Comparison of ENCODE assay signal across 9 cellular contexts in the genomic region with DNA sequence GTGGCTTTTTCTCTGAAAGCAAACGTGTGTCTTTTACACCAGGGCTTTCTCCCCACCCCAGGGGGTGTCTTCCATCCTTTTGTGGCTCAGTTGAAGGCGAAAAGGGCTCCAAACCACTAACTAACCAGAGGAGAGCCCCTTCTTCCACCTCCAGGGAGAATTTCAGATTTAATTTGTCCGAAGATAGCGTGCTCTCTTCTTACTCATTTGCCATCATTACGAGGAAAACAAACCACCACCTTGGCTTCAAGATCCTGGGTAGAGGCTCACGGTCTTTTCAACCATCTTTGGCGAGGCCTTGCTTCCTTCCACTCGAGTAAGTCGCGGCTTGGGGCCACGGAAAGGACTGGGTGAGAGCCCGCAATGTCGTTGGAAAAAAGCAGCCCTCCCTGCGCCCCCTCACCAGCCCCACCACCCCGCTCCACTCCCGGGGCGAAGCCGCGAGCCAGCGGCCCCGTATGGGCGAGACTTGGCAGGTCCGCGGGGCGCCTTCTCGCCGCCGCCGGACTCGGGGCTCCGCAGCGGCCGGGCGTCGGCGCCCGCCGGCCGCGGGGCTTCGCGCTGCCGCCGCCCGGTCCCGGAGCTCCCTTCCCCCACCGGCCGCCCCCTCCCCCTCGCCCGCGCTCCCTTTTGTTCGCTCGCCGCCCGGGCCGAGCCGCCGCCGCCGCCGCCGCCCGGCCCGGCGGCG. TPM values are rescaled to one million over a fixed set of nuclear protein-coding genes. Genes with fewer than 3 reads are reported as not detected.
A peak's percentile ranks its signal among the peaks of the same experiment; 100 is the strongest.
DNase-seq lines count a peak whose midpoint lies in the region; ATAC-seq and TF ChIP-seq lines count a peak whose summit lies in the region.
"Had no signal": no experiment of that assay in that cellular context is flagged by ENCODE, and none has a peak within 500 bp of the region (broad histone marks: within the 10 kb centered on the region; RNA-seq: fewer than 3 reads in every experiment).

No MANE protein-coding gene starts in this region.

- TF ChIP-seq CTCF in mesothelial cell of epicardium (IDR thresholded peaks at IDR 0.05; ENCODE audit: unreplicated experiment) = no peak

- ATAC-seq in HG02885 (IDR thresholded peaks at IDR 0.05; ENCODE audit: poor library complexity, unreplicated experiment) = peak; percentile 45
- peak; percentile 34 to 52 (median 40) for ATAC-seq in T-cell (replicated peaks in 1 of 4)
- no peak for ATAC-seq in HG03439 (IDR thresholded peaks at IDR 0.05; ENCODE audit: unreplicated experiment)

- DNase-seq in DMS 273 (lab: John Stamatoyannopoulos, UW; ENCODE audit: unreplicated experiment) = peak; percentile 59
- no peak for DNase-seq in DMS 273 treated with DMSO at 0.1 percent for 48 hours (lab: John Stamatoyannopoulos, UW)
- peak in 15 of 34 experiments; percentile 4 to 32 (median 11) for DNase-seq in T-cell
- DNase-seq in mesothelial cell of epicardium (ENCODE audit: low spot score in 2 of 2, unreplicated experiment in 2 of 2) = peak in 1 of 2 experiments; percentile 57

- WGBS in thymus = 6% methylated on average over 57 of the region's 66 CpGs

- H3K9me3 ChIP-seq in duodenal mucosa (ENCODE audit: control insufficient read depth in 1 of 2, low read length in 2 of 2) (no peaks in the 10 kb centered on the region), thymus (ENCODE audit: control insufficient read depth) (no peaks in the 10 kb centered on the region)

- H3K36me3 Mint-ChIP-seq in T-cell (peaks cover 4% of the 10 kb centered on the region), mesothelial cell of epicardium (peaks cover 4% of the 10 kb centered on the region)

- H3K27me3 ChIP-seq in duodenal mucosa (ENCODE audit: control insufficient read depth in 1 of 2, insufficient read depth in 2 of 2, low read length in 2 of 2) (no peaks in the 10 kb centered on the region), thymus (ENCODE audit: control insufficient read depth, insufficient read depth) (peaks cover 42% of the 10 kb centered on the region)

- CTCF ChIA-PET in T-cell (lab: Charles Lee) = no interaction called here

- POLR2A ChIA-PET in T-cell (lab: Charles Lee) = no interaction called here

- H3K27ac ChIP-seq in duodenal mucosa (ENCODE audit: low read depth, low read length) (peak overlapping the region; percentile 85), thymus (ENCODE audit: low read depth) (peak overlapping the region; percentile 91)
- H3K27ac ChIP-seq: 22Rv1 had no signal

- H3K4me3 ChIP-seq in duodenal mucosa (ENCODE audit: low read depth in 1 of 2, low read length in 2 of 2) = peak overlapping the region; percentile 70 to 71
- peak overlapping the region; percentile 46 for H3K4me3 ChIP-seq in thymus (ENCODE audit: low read length)

- H3K27me3 Mint-ChIP-seq in T-cell (peaks cover 63 to 76% of the 10 kb centered on the region in 2 donors), mesothelial cell of epicardium (ENCODE audit: low read depth) (no peaks in the 10 kb centered on the region)

- H3K36me3 ChIP-seq in duodenal mucosa (ENCODE audit: control insufficient read depth in 1 of 2, insufficient read depth in 2 of 2, low read length in 2 of 2) (no peaks in the 10 kb centered on the region), thymus (ENCODE audit: control insufficient read depth, insufficient read depth) (no peaks in the 10 kb centered on the region)

- H3K4me3 Mint-ChIP-seq in T-cell = peak overlapping the region; percentile 73 to 75 (median 73)
- H3K4me3 Mint-ChIP-seq in mesothelial cell of epicardium = peak overlapping the region; percentile 67

- peak overlapping the region; percentile 69 to 74 for H3K9ac ChIP-seq in duodenal mucosa (ENCODE audit: low read depth in 1 of 2, low read length in 2 of 2)

- H3K4me1 ChIP-seq in duodenal mucosa (ENCODE audit: control insufficient read depth in 1 of 2, insufficient read depth in 2 of 2, low read length in 2 of 2) (peaks cover 16 to 20% of the 10 kb centered on the region in 2 donors), thymus (ENCODE audit: control insufficient read depth, insufficient read depth, low read length) (no peaks in the 10 kb centered on the region)

- H3K27ac Mint-ChIP-seq in T-cell (peak overlapping the region; percentile 75 to 89), mesothelial cell of epicardium (peak overlapping the region; percentile 99)

- H3K4me1 Mint-ChIP-seq in T-cell (peaks cover 13 to 17% (median 17%) of the 10 kb centered on the region in 3 donors), mesothelial cell of epicardium (peaks cover 84% of the 10 kb centered on the region)

- H3K9me3 Mint-ChIP-seq in T-cell = no peaks in the 10 kb centered on the region
- H3K9me3 Mint-ChIP-seq in mesothelial cell of epicardium = no peaks in the 10 kb centered on the region

RNA-seq across cellular contexts. Expression of a gene that starts 1.7 kb away (rescaled TPM):
- 10 to 100 TPM in 1 of 5 donors, 1 to 10 TPM in 4; 5.0 to 14.2 (median 7.8) TPM for total RNA-seq in T-cell
- total RNA-seq in mesothelial cell of epicardium = 178 to 188 TPM (median 182 TPM) in 3 replicates
- polyA plus RNA-seq in thymus = 11.9 TPM

Comparison
In these comparisons a context has a peak if more than half of its experiments do, and no peak if none do; other contexts are left out.
1. RNA of a gene that starts 1.7 kb away (total RNA-seq): 178 to 188 TPM in mesothelial cell of epicardium; 5.0 to 14.2 TPM in T-cell; every median in the first group is over 10 times any median in the second.